12 cellular contexts compared by ENCODE assay signal in the genomic region with DNA sequence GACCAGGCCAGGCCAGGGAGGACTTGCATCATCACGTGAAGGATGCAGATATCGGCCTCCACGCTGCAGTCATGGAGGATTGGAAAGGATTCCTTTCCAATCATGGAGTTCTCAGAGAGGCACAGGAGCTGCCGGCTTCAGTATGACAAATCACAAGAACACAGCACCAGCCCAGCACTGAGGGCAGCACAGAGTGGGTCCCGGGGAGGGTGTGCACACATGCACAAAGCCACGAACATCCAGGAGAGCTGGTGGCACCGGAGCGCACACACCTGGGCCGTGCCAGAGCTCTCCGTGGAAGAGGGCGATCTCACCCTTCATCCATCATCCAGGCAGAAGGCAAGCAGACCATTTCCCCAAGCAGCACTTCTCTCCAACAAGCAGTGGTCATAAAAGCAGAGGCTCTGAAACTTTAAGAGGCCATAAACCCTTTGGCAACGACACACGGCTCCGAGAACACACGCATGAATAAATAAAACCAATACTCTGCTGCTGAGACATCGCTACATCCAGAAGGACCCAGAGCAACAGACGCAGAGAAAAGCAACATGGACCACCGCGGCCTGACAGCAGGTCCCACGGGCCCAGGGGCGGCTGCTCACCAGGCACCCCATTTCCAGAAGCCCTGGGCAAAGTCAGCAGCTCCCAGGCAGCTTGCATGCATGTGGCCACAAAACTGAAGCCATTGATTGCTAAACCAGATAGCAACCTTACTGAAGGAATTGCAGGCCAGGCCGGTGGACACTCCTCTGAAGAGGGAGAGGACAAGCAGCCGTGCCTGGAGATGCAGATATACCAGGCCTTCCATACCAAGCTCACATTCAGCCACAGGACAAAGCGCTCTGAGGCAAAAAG.
"Had no signal": no experiment of that assay in that cellular context is flagged by ENCODE, and none has a peak within 500 bp of the region (broad histone marks: within the 10 kb centered on the region; RNA-seq: fewer than 3 reads in every experiment).

No MANE protein-coding gene starts in this region.

- H3K4me1 Mint-ChIP-seq: memory B cell, nephron had no signal

- H3K27me3 ChIP-seq: ascending aorta, esophagus muscularis mucosa had no signal

- H3K9me3 ChIP-seq: ascending aorta had no signal

- H3K36me3 ChIP-seq: ascending aorta, esophagus muscularis mucosa, left ventricle myocardium inferior, stomach had no signal

- H3K4me3 ChIP-seq: ascending aorta, esophagus muscularis mucosa, left ventricle myocardium inferior, stomach had no signal

- H3K27me3 Mint-ChIP-seq: memory B cell had no signal

- H3K27ac Mint-ChIP-seq: activated CD4-positive, alpha-beta memory T cell treated with anti-CD3 and anti-CD28 coated beads, Interleukin-2, amount 10 ng/mL, durations not matched to agents 7 days and 5 days; memory B cell had no signal

- H3K4me3 Mint-ChIP-seq: activated CD4-positive, alpha-beta memory T cell treated with anti-CD3 and anti-CD28 coated beads, Interleukin-2, amount 10 ng/mL, durations not matched to agents 7 days and 5 days; memory B cell; nephron had no signal

- H3K4me1 ChIP-seq: ascending aorta, esophagus muscularis mucosa, left ventricle myocardium inferior, stomach had no signal

- H3K27ac ChIP-seq: ascending aorta, esophagus muscularis mucosa, left ventricle myocardium inferior, stomach had no signal

- DNase-seq: activated CD4-positive, alpha-beta memory T cell treated with anti-CD3 and anti-CD28 coated beads, Interleukin-2, amount 10 ng/mL, durations not matched to agents 7 days and 5 days; activated naive CD4-positive, alpha-beta T cell; glutamatergic neuron; left ventricle myocardium inferior; stimulated activated CD4-positive, alpha-beta T cell treated with anti-CD3 and anti-CD28 coated beads, Interleukin-4, amount 100 ng/mL, for 4 hours; stomach; T1000 had no signal

- FAIRE-seq: urothelium cell line had no signal
